Comparison of ENCODE assay signal across 22 cellular contexts in the genomic region with DNA sequence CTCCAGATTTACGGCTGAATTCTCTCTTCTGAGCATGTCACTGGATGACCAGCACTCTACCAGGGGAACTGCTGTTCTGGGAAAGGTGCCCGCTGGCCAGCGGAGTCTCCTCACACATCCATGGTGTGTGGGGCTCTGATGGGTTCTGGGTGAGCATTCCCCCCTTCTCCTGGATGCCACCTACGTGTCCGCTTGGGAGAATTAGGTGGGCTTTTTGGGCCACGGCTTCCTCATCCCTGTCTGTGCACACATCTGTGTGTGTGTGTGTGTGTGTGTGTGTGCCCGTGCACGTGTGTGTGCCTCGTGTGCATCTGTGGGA.
DNase-seq lines count a peak whose midpoint lies in the region; ATAC-seq, FAIRE-seq and TF ChIP-seq lines count a peak whose summit lies in the region.
"Had no signal": no experiment of that assay in that cellular context is flagged by ENCODE, and none has a peak within 500 bp of the region (broad histone marks: within the 10 kb centered on the region; RNA-seq: fewer than 3 reads in every experiment).

No MANE protein-coding gene starts in this region.

- no peak overlapping the region for H3K9ac ChIP-seq in neural progenitor cell
- H3K9ac ChIP-seq: BLaER1 treated with 17β-estradiol and CSF1 and Interleukin-3, amounts not matched to agents 10 nM and 100 nM had no signal

- H3K9me3 ChIP-seq in neural progenitor cell (ENCODE audit: low read depth), result no peaks in the 10 kb centered on the region

- no peak overlapping the region for H3K27ac ChIP-seq in neural progenitor cell
- H3K27ac ChIP-seq: BLaER1 treated with 17β-estradiol and CSF1 and Interleukin-3, amounts not matched to agents 10 nM and 100 nM; RWPE1 had no signal

- no peaks in the 10 kb centered on the region for H3K9me3 Mint-ChIP-seq in activated naive CD4-positive, alpha-beta T cell treated with anti-CD3 and anti-CD28 coated beads for 36 hours
- peaks cover 2% of the 10 kb centered on the region for H3K9me3 Mint-ChIP-seq in activated naive CD4-positive, alpha-beta T cell treated with anti-CD3 and anti-CD28 coated beads, Interleukin-2, amount 10 ng/mL, durations not matched to agents 7 days and 5 days
- H3K9me3 Mint-ChIP-seq in activated CD4-positive, alpha-beta memory T cell treated with anti-CD3 and anti-CD28 coated beads, Interleukin-2, amount 10 ng/mL, durations not matched to agents 7 days and 5 days, result no peaks in the 10 kb centered on the region
- H3K9me3 Mint-ChIP-seq in neural progenitor cell, result peaks cover 17% of the 10 kb centered on the region

- FAIRE-seq in D721Med (lab: Jason Lieb, UNC), result no peak
- FAIRE-seq: GM12892, H1 had no signal

- H3K4me1 Mint-ChIP-seq in activated naive CD4-positive, alpha-beta T cell treated with anti-CD3 and anti-CD28 coated beads for 36 hours (ENCODE audit: low read depth), result peaks cover 43% of the 10 kb centered on the region
- peaks cover 38% of the 10 kb centered on the region for H3K4me1 Mint-ChIP-seq in activated naive CD4-positive, alpha-beta T cell treated with anti-CD3 and anti-CD28 coated beads, Interleukin-2, amount 10 ng/mL, durations not matched to agents 7 days and 5 days
- peaks cover 43% of the 10 kb centered on the region for H3K4me1 Mint-ChIP-seq in activated CD4-positive, alpha-beta memory T cell treated with anti-CD3 and anti-CD28 coated beads, Interleukin-2, amount 10 ng/mL, durations not matched to agents 7 days and 5 days
- H3K4me1 Mint-ChIP-seq in neural progenitor cell, result peaks cover 43% of the 10 kb centered on the region

- H3K27me3 Mint-ChIP-seq in activated naive CD4-positive, alpha-beta T cell treated with anti-CD3 and anti-CD28 coated beads for 36 hours (ENCODE audit: low read depth), result no peaks in the 10 kb centered on the region
- peaks cover 26% of the 10 kb centered on the region for H3K27me3 Mint-ChIP-seq in activated naive CD4-positive, alpha-beta T cell treated with anti-CD3 and anti-CD28 coated beads, Interleukin-2, amount 10 ng/mL, durations not matched to agents 7 days and 5 days
- peaks cover 7% of the 10 kb centered on the region for H3K27me3 Mint-ChIP-seq in activated CD4-positive, alpha-beta memory T cell treated with anti-CD3 and anti-CD28 coated beads, Interleukin-2, amount 10 ng/mL, durations not matched to agents 7 days and 5 days
- H3K27me3 Mint-ChIP-seq in neural progenitor cell (ENCODE audit: insufficient read depth, low read depth), result peaks cover 6% of the 10 kb centered on the region

- H2AFZ ChIP-seq in neural progenitor cell (replicated peaks), result no peak overlapping the region

- peaks cover 2% of the 10 kb centered on the region for H3K36me3 Mint-ChIP-seq in activated naive CD4-positive, alpha-beta T cell treated with anti-CD3 and anti-CD28 coated beads for 36 hours (ENCODE audit: low read depth)
- H3K36me3 Mint-ChIP-seq in activated naive CD4-positive, alpha-beta T cell treated with anti-CD3 and anti-CD28 coated beads, Interleukin-2, amount 10 ng/mL, durations not matched to agents 7 days and 5 days, result peaks cover 6% of the 10 kb centered on the region
- peaks cover 3% of the 10 kb centered on the region for H3K36me3 Mint-ChIP-seq in activated CD4-positive, alpha-beta memory T cell treated with anti-CD3 and anti-CD28 coated beads, Interleukin-2, amount 10 ng/mL, durations not matched to agents 7 days and 5 days (ENCODE audit: low read depth)
- peaks cover 5% of the 10 kb centered on the region for H3K36me3 Mint-ChIP-seq in neural progenitor cell
- H3K36me3 Mint-ChIP-seq: CD8-positive, alpha-beta memory T cell had no signal

- H3F3A ChIP-seq in neural progenitor cell (ENCODE audit: low read depth), result no peaks in the 10 kb centered on the region

- CTCF ChIA-PET in activated naive CD4-positive, alpha-beta T cell treated with anti-CD3 and anti-CD28 coated beads for 36 hours (lab: Charles Lee), result interaction anchor here (0.6 kb wide), 1 partner anchor 762 kb away, joined by 3 read pairs; no protein-coding TSS in a partner anchor
- CTCF ChIA-PET in activated naive CD4-positive, alpha-beta T cell treated with anti-CD3 and anti-CD28 coated beads, Interleukin-2, amount 10 ng/mL, durations not matched to agents 7 days and 5 days (lab: Charles Lee), result no interaction called here
- CTCF ChIA-PET in activated CD4-positive, alpha-beta memory T cell treated with anti-CD3 and anti-CD28 coated beads, Interleukin-2, amount 10 ng/mL, durations not matched to agents 7 days and 5 days (lab: Charles Lee), result no interaction called here

- H4K20me1 ChIP-seq in neural progenitor cell (ENCODE audit: low read depth), result no peaks in the 10 kb centered on the region
- H4K20me1 ChIP-seq: BLaER1 treated with 17β-estradiol and CSF1 and Interleukin-3, amounts not matched to agents 10 nM and 100 nM had no signal

- no peak for TF ChIP-seq CTCF in neural progenitor cell (IDR thresholded peaks at IDR 0.05)
- no peak for TF ChIP-seq CTCF in D721Med (IDR thresholded peaks at IDR 0.05; ENCODE audit: insufficient read depth, missing control alignments)

- intact Hi-C loops in activated naive CD4-positive, alpha-beta T cell treated with anti-CD3 and anti-CD28 coated beads for 36 hours (cut with micrococcal nuclease), result loop anchor here (5.0 to 10.0 kb wide), 2 partner anchors 328 to 375 kb away; no protein-coding TSS in a partner anchor

- H3K4me3 Mint-ChIP-seq in activated naive CD4-positive, alpha-beta T cell treated with anti-CD3 and anti-CD28 coated beads for 36 hours, result no peak overlapping the region
- no peak overlapping the region for H3K4me3 Mint-ChIP-seq in activated naive CD4-positive, alpha-beta T cell treated with anti-CD3 and anti-CD28 coated beads, Interleukin-2, amount 10 ng/mL, durations not matched to agents 7 days and 5 days
- no peak overlapping the region for H3K4me3 Mint-ChIP-seq in activated CD4-positive, alpha-beta memory T cell treated with anti-CD3 and anti-CD28 coated beads, Interleukin-2, amount 10 ng/mL, durations not matched to agents 7 days and 5 days
- no peak overlapping the region for H3K4me3 Mint-ChIP-seq in neural progenitor cell

- H3K4me3 ChIP-seq in H7 (ENCODE audit: insufficient read depth, low read depth, low read length) (no peak overlapping the region), neural progenitor cell (no peak overlapping the region)
- H3K4me3 ChIP-seq: BLaER1 treated with 17β-estradiol and CSF1 and Interleukin-3, amounts not matched to agents 10 nM and 100 nM had no signal

- DNase-seq in activated naive CD4-positive, alpha-beta T cell treated with anti-CD3 and anti-CD28 coated beads for 36 hours, result no peak
- no peak for DNase-seq in activated naive CD4-positive, alpha-beta T cell treated with anti-CD3 and anti-CD28 coated beads, Interleukin-2, amount 10 ng/mL, durations not matched to agents 7 days and 5 days
- DNase-seq in H7 (peak; percentile 36), neural progenitor cell (ENCODE audit: low spot score) (no peak), OCI-M1 (lab: John Stamatoyannopoulos, UW) (no peak), D721Med (ENCODE audit: insufficient read length, low spot score) (no peak)
- DNase-seq in activated CD4-positive, alpha-beta memory T cell treated with anti-CD3 and anti-CD28 coated beads, Interleukin-2, amount 10 ng/mL, durations not matched to agents 7 days and 5 days, result peak; percentile 11
- DNase-seq: DMS79, IMR-90, Karpas-422, NCI-H1417 treated with DMSO at 0.1 percent for 48 hours, NCI-H187 treated with DMSO at 0.1 percent for 48 hours, NCI-H226, NCI-H524, NCI-H82, PC-3 had no signal

- H3K79me2 ChIP-seq in neural progenitor cell (ENCODE audit: low read depth), result no peaks in the 10 kb centered on the region

- POLR2A ChIA-PET in activated CD4-positive, alpha-beta memory T cell treated with anti-CD3 and anti-CD28 coated beads, Interleukin-2, amount 10 ng/mL, durations not matched to agents 7 days and 5 days (lab: Charles Lee), result no interaction called here

- no peak for ATAC-seq in HG02840 (IDR thresholded peaks at IDR 0.05; ENCODE audit: low FRiP score, unreplicated experiment)
- ATAC-seq: PC-3 had no signal

- H3K4me1 ChIP-seq in neural progenitor cell, result no peaks in the 10 kb centered on the region

- peaks cover 7% of the 10 kb centered on the region; the same call in 1 of the 2 replicates for H3K27me3 ChIP-seq in H7 (ENCODE audit: control insufficient read depth, insufficient read depth, low read length)
- H3K27me3 ChIP-seq in neural progenitor cell, result peaks cover 40% of the 10 kb centered on the region

- H3K4me2 ChIP-seq in neural progenitor cell, result no peak overlapping the region
- H3K4me2 ChIP-seq: BLaER1 treated with 17β-estradiol and CSF1 and Interleukin-3, amounts not matched to agents 10 nM and 100 nM had no signal

- H3K27ac Mint-ChIP-seq in activated naive CD4-positive, alpha-beta T cell treated with anti-CD3 and anti-CD28 coated beads for 36 hours, result peak overlapping the region; percentile 24
- no peak overlapping the region for H3K27ac Mint-ChIP-seq in activated naive CD4-positive, alpha-beta T cell treated with anti-CD3 and anti-CD28 coated beads, Interleukin-2, amount 10 ng/mL, durations not matched to agents 7 days and 5 days
- H3K27ac Mint-ChIP-seq in activated CD4-positive, alpha-beta memory T cell treated with anti-CD3 and anti-CD28 coated beads, Interleukin-2, amount 10 ng/mL, durations not matched to agents 7 days and 5 days, result no peak overlapping the region
- H3K27ac Mint-ChIP-seq in neural progenitor cell, result peak overlapping the region; percentile 95

- H3K36me3 ChIP-seq in H7 (replicated peaks; ENCODE audit: control insufficient read depth, insufficient read depth, low read length) (no peaks in the 10 kb centered on the region), neural progenitor cell (no peaks in the 10 kb centered on the region)
- H3K36me3 ChIP-seq: BLaER1 treated with 17β-estradiol and CSF1 and Interleukin-3, amounts not matched to agents 10 nM and 100 nM had no signal

Comparison
In these comparisons a context has a peak if more than half of its experiments do, and no peak if none do; other contexts are left out.
1. H3K27ac Mint-ChIP-seq: peak in activated naive CD4-positive, alpha-beta T cell treated with anti-CD3 and anti-CD28 coated beads for 36 hours (single experiment) and neural progenitor cell (single experiment); none in activated naive CD4-positive, alpha-beta T cell treated with anti-CD3 and anti-CD28 coated beads, Interleukin-2, amount 10 ng/mL, durations not matched to agents 7 days and 5 days (single experiment) and activated CD4-positive, alpha-beta memory T cell treated with anti-CD3 and anti-CD28 coated beads, Interleukin-2, amount 10 ng/mL, durations not matched to agents 7 days and 5 days (single experiment).
2. DNase-seq: peak in H7 (single experiment) and activated CD4-positive, alpha-beta memory T cell treated with anti-CD3 and anti-CD28 coated beads, Interleukin-2, amount 10 ng/mL, durations not matched to agents 7 days and 5 days (single experiment); none in activated naive CD4-positive, alpha-beta T cell treated with anti-CD3 and anti-CD28 coated beads for 36 hours (single experiment), activated naive CD4-positive, alpha-beta T cell treated with anti-CD3 and anti-CD28 coated beads, Interleukin-2, amount 10 ng/mL, durations not matched to agents 7 days and 5 days (single experiment), neural progenitor cell (single experiment), OCI-M1 (single experiment) and D721Med (single experiment).